Comparison of ENCODE assay signal across 1 cellular context in genomic region chr10:16519250-16519907, GRCh38.
TF ChIP-seq lines count a peak whose summit lies in the region.

No MANE protein-coding gene starts in this region.

TF ChIP-seq in WTC11, 78 proteins besides CTCF, POLR2A, EP300 and RAD21 (continued from another document):
- TF ChIP-seq ZNF121 (CRISPR knock-in tag; IDR thresholded peaks at IDR 0.05) (no peak), PRRX2 (CRISPR knock-in tag; IDR thresholded peaks at IDR 0.05) (no peak), ZNF532 (CRISPR knock-in tag; IDR thresholded peaks at IDR 0.05; ENCODE audit: borderline replicate concordance) (no peak), EMX1 (CRISPR knock-in tag; IDR thresholded peaks at IDR 0.05) (no peak), TP53 (CRISPR knock-in tag; IDR thresholded peaks at IDR 0.05) (no peak), ATF2 (CRISPR knock-in tag; IDR thresholded peaks at IDR 0.05; ENCODE audit: borderline replicate concordance, low read depth) (no peak)
